ENCODE assay signal across 24 cellular contexts in genomic region chr2:204665771-204666170, GRCh38.
DNase-seq lines count a peak whose midpoint lies in the region; ATAC-seq and TF ChIP-seq lines count a peak whose summit lies in the region.
"Had no signal": no experiment of that assay in that cellular context is flagged by ENCODE, and none has a peak within 500 bp of the region (broad histone marks: within the 10 kb centered on the region; RNA-seq: fewer than 3 reads in every experiment).

No MANE protein-coding gene starts in this region.

- ATAC-seq in left lobe of liver, result no peak
- ATAC-seq: Right ventricle myocardium inferior had no signal

- H3K9me3 Mint-ChIP-seq in type B pancreatic cell, result no peaks in the 10 kb centered on the region
- H3K9me3 Mint-ChIP-seq in H9, result no peaks in the 10 kb centered on the region

- H2AFZ ChIP-seq in mesenchymal stem cell (ENCODE audit: low read depth, low read length) (no peak overlapping the region), H9 (ENCODE audit: low read length) (no peak overlapping the region)

- no peak overlapping the region for H3K4me3 Mint-ChIP-seq in type B pancreatic cell
- H3K4me3 Mint-ChIP-seq in H9, result no peak overlapping the region
- H3K4me3 Mint-ChIP-seq: CD4-positive, alpha-beta memory T cell had no signal

- H3K23ac ChIP-seq in mesenchymal stem cell (ENCODE audit: low read length in 2 of 2) (no peak overlapping the region), H9 (ENCODE audit: insufficient read length, low read depth, low read length) (no peak overlapping the region)

- peaks cover 12% of the 10 kb centered on the region for H3K4me1 Mint-ChIP-seq in type B pancreatic cell (ENCODE audit: unreplicated experiment)
- peaks cover 11 to 14% of the 10 kb centered on the region in 2 experiments for H3K4me1 Mint-ChIP-seq in H9
- H3K4me1 Mint-ChIP-seq: CD4-positive, alpha-beta memory T cell had no signal

- H4K5ac ChIP-seq in H9 (ENCODE audit: insufficient read length, low read depth, low read length), result no peak overlapping the region

- no peak overlapping the region for H2BK15ac ChIP-seq in mesenchymal stem cell (ENCODE audit: low read depth, poor library complexity, severe bottlenecking)
- H2BK15ac ChIP-seq in H9 (ENCODE audit: low read depth, low read length), result no peak overlapping the region

- H3K9ac ChIP-seq in mesenchymal stem cell (ENCODE audit: low read length), result peak overlapping the region; percentile 7
- no peak overlapping the region for H3K9ac ChIP-seq in H9 (ENCODE audit: extremely low read depth, insufficient read length, low read length)

- no peak overlapping the region for H3K4me3 ChIP-seq in mesenchymal stem cell (ENCODE audit: insufficient read depth in 1 of 2, low read depth in 1 of 2, low read length in 2 of 2)
- H3K4me3 ChIP-seq: cardiac muscle cell, right atrium auricular region, stomach had no signal

- H3K27ac Mint-ChIP-seq in type B pancreatic cell, result peak overlapping the region; percentile 84
- H3K27ac Mint-ChIP-seq in H9, result no peak overlapping the region
- H3K27ac Mint-ChIP-seq: CD4-positive, alpha-beta memory T cell had no signal

- no peak overlapping the region for H2BK20ac ChIP-seq in H9 (ENCODE audit: low read depth, low read length, poor library complexity, severe bottlenecking)

- H3K14ac ChIP-seq in mesenchymal stem cell (ENCODE audit: low read length in 2 of 2), result no peak overlapping the region
- H3K14ac ChIP-seq in H9 (ENCODE audit: insufficient read depth, low read length), result no peak overlapping the region

- no peaks in the 10 kb centered on the region for H3K9me3 ChIP-seq in mesenchymal stem cell (ENCODE audit: control insufficient read depth, low read length)
- H3K9me3 ChIP-seq in H9 (ENCODE audit: control insufficient read depth, low read depth, low read length), result no peaks in the 10 kb centered on the region
- H3K9me3 ChIP-seq: right atrium auricular region, stomach had no signal

- H2BK12ac ChIP-seq in mesenchymal stem cell (ENCODE audit: low read length in 2 of 2) (no peak overlapping the region), H9 (ENCODE audit: insufficient read length, low read depth, low read length) (no peak overlapping the region)

- no peaks in the 10 kb centered on the region for H3K23me2 ChIP-seq in H9 (ENCODE audit: insufficient read length, low read depth, low read length, poor library complexity, severe bottlenecking)

- no peak overlapping the region for H4K91ac ChIP-seq in mesenchymal stem cell (ENCODE audit: low read length)
- H4K91ac ChIP-seq in H9 (ENCODE audit: insufficient read length, low read depth, low read length), result no peak overlapping the region

- DNase-seq in EH (ENCODE audit: low read depth), result peak; percentile 51
- peak; percentile 32 for DNase-seq in amniotic epithelial cell (ENCODE audit: low read depth)
- DNase-seq in mesenchymal stem cell, result no peak
- DNase-seq in type B pancreatic cell (ENCODE audit: extremely low spot score, unreplicated experiment), result no peak
- no peak for DNase-seq in globus pallidus (ENCODE audit: low spot score)
- DNase-seq in H9, result no peak
- no peak for DNase-seq in left lobe of liver (ENCODE audit: low spot score)
- DNase-seq: activated CD4-positive, alpha-beta T cell treated with anti-CD3 and anti-CD28 coated beads for 1 hour; activated gamma-delta T cell treated with Interleukin-2 at 50 U/mL for 16 hours; activated T-cell treated with anti-CD3 and anti-CD28 coated beads, Interleukin-2, amount 50 U/mL, for 1 hour; amniotic stem cell; CD4-positive, alpha-beta memory T cell; DMS53; GF-D8; hippocampal formation; Karpas-422; NCI-H1048; NCI-H187 treated with DMSO at 0.1 percent for 48 hours; NCI-H2227 treated with DMSO at 0.1 percent for 48 hours; NCI-H748 treated with DMSO at 0.1 percent for 48 hours; stomach had no signal

- no peak overlapping the region for H4K8ac ChIP-seq in mesenchymal stem cell (ENCODE audit: low read length)
- H4K8ac ChIP-seq in H9 (replicated peaks; ENCODE audit: insufficient read length, low read depth, low read length), result no peak overlapping the region

- no peaks in the 10 kb centered on the region for H3K79me2 ChIP-seq in H9 (ENCODE audit: insufficient read depth, low read length)

- H4K20me1 ChIP-seq in H9 (ENCODE audit: control insufficient read depth, insufficient read depth, insufficient read length), result no peaks in the 10 kb centered on the region

- H3T11ph ChIP-seq in H9 (ENCODE audit: low read length), result no peak overlapping the region

- H3K27ac ChIP-seq in mesenchymal stem cell (ENCODE audit: low read length, poor library complexity, severe bottlenecking) (peak overlapping the region; percentile 97), H9 (ENCODE audit: insufficient read length, low read depth, low read length) (no peak overlapping the region)
- H3K27ac ChIP-seq: cardiac muscle cell, right atrium auricular region had no signal

- H3K4me2 ChIP-seq in mesenchymal stem cell (ENCODE audit: low read length, poor library complexity, severe bottlenecking) (no peak overlapping the region), H9 (ENCODE audit: insufficient read depth, insufficient read length, low read length) (no peak overlapping the region)

- no peak overlapping the region for H3K56ac ChIP-seq in H9 (ENCODE audit: insufficient read length, low read depth, low read length)

- H3K27me3 ChIP-seq in mesenchymal stem cell (ENCODE audit: control insufficient read depth in 1 of 2, insufficient read depth in 1 of 2, low read length in 2 of 2) (no peaks in the 10 kb centered on the region), H9 (ENCODE audit: insufficient read depth, low read length) (no peaks in the 10 kb centered on the region)
- H3K27me3 ChIP-seq: cardiac muscle cell, right atrium auricular region, stomach had no signal

- H3K79me1 ChIP-seq in mesenchymal stem cell (replicated peaks; ENCODE audit: low read length, poor library complexity, severe bottlenecking), result peaks cover 5% of the 10 kb centered on the region
- H3K79me1 ChIP-seq in H9 (ENCODE audit: insufficient read depth, low read depth, low read length, poor library complexity, severe bottlenecking), result no peaks in the 10 kb centered on the region

- H2AK5ac ChIP-seq in mesenchymal stem cell (ENCODE audit: low read length, severe bottlenecking) (no peak overlapping the region), H9 (ENCODE audit: insufficient read length, low read length) (no peak overlapping the region)

- TF ChIP-seq CTCF in type B pancreatic cell (conservative IDR thresholded peaks at IDR 0.05) (no peak), H9 (conservative IDR thresholded peaks at IDR 0.05) (no peak)

- no peak overlapping the region for H2BK120ac ChIP-seq in mesenchymal stem cell (ENCODE audit: low read depth, low read length)
- no peak overlapping the region for H2BK120ac ChIP-seq in H9 (ENCODE audit: low read depth, low read length, poor library complexity, severe bottlenecking)

- WGBS in mesenchymal stem cell, result 77% methylated on average over 2 of the region's 2 CpGs
- WGBS in H9 (ENCODE audit: extremely low coverage, insufficient read length, low lambda C conversion rate), result no CpG with 5 or more reads among the region's 2 CpGs

- H3K4ac ChIP-seq in mesenchymal stem cell (ENCODE audit: low read depth in 1 of 2, low read length in 2 of 2) (no peak overlapping the region), H9 (ENCODE audit: low read depth, low read length) (no peak overlapping the region)

- no peak overlapping the region for H3K18ac ChIP-seq in mesenchymal stem cell (ENCODE audit: low read depth in 1 of 2, low read length in 2 of 2)
- no peak overlapping the region for H3K18ac ChIP-seq in H9 (ENCODE audit: insufficient read length, low read depth, low read length)

- H3K4me1 ChIP-seq in mesenchymal stem cell (ENCODE audit: control insufficient read depth, insufficient read depth, low read depth, low read length), result no peaks in the 10 kb centered on the region
- peaks cover 4% of the 10 kb centered on the region; the same call in 1 of the 2 replicates for H3K4me1 ChIP-seq in H9 (ENCODE audit: insufficient read depth, low read length)

- H3K27me3 Mint-ChIP-seq in type B pancreatic cell (no peaks in the 10 kb centered on the region), H9 (ENCODE audit: low read depth) (no peaks in the 10 kb centered on the region)

- H3K36me3 ChIP-seq in mesenchymal stem cell (ENCODE audit: control insufficient read depth in 1 of 2, insufficient read depth in 2 of 2, low read depth in 1 of 2, low read length in 2 of 2), result no peaks in the 10 kb centered on the region
- H3K36me3 ChIP-seq: cardiac muscle cell, right atrium auricular region, stomach had no signal

- H3K36me3 Mint-ChIP-seq in type B pancreatic cell (no peaks in the 10 kb centered on the region), H9 (ENCODE audit: insufficient read depth in 1 of 3, low read depth in 3 of 3) (no peaks in the 10 kb centered on the region)
- H3K36me3 Mint-ChIP-seq: CD4-positive, alpha-beta memory T cell had no signal

- H2BK5ac ChIP-seq in mesenchymal stem cell (ENCODE audit: low read depth, low read length, poor library complexity, severe bottlenecking) (no peak overlapping the region), H9 (ENCODE audit: insufficient read length, low read length) (no peak overlapping the region)

Comparison
In these comparisons a context has a peak if more than half of its experiments do, and no peak if none do; other contexts are left out.
1. DNase-seq: peak in EH (single experiment) and amniotic epithelial cell (single experiment); none in mesenchymal stem cell (single experiment), type B pancreatic cell (single experiment), globus pallidus (single experiment), H9 (single experiment) and left lobe of liver (single experiment).